8 cellular contexts compared by ENCODE assay signal in genomic region chr9:129834489-129835127, GRCh38. TPM values are rescaled to one million over a fixed set of nuclear protein-coding genes. Genes with fewer than 3 reads are reported as not detected.
A peak's percentile ranks its signal among the peaks of the same experiment; 100 is the strongest.
DNase-seq lines count a peak whose midpoint lies in the region; ATAC-seq and TF ChIP-seq lines count a peak whose summit lies in the region.

No MANE protein-coding gene starts in this region.

- H3K27ac ChIP-seq in SU-DHL-6 (ENCODE audit: low read depth, low read length) (peak overlapping the region; percentile 39), right lobe of liver (peak overlapping the region; percentile 28 to 83 (median 52)), substantia nigra (ENCODE audit: low read depth, low read length, poor library complexity, severe bottlenecking) (peak overlapping the region; percentile 68)

- H3K27me3 ChIP-seq in SU-DHL-6 (ENCODE audit: low read length), result no peaks in the 10 kb centered on the region
- no peaks in the 10 kb centered on the region for H3K27me3 ChIP-seq in right lobe of liver

- H3K36me3 ChIP-seq in SU-DHL-6 (ENCODE audit: low read length) (peaks cover 10% of the 10 kb centered on the region; the same call in 1 of the 2 replicates), right lobe of liver (peaks cover 9 to 39% (median 21%) of the 10 kb centered on the region in 4 donors)

- no peaks in the 10 kb centered on the region for H3K9me2 ChIP-seq in SU-DHL-6 (replicated peaks; ENCODE audit: insufficient read depth, low read length)

- no peak for DNase-seq in cardiac fibroblast (ENCODE audit: low read depth in 2 of 2)
- peak in 1 of 3 donors; percentile 59 for DNase-seq in right lobe of liver
- DNase-seq in substantia nigra (lab: John Stamatoyannopoulos, UW), result peak in 2 of 49 donors; percentile 58 to 67
- no peak for DNase-seq in DMS79 treated with DMSO at 0.1 percent for 48 hours (lab: John Stamatoyannopoulos, UW)
- DNase-seq in UCSD-AML1 (lab: John Stamatoyannopoulos, UW; ENCODE audit: unreplicated experiment), result no peak

- TF ChIP-seq CTCF in SU-DHL-6 (IDR thresholded peaks at IDR 0.05; ENCODE audit: insufficient read depth, low read length, poor library complexity, severe bottlenecking) (no peak), cardiac fibroblast (IDR thresholded peaks at IDR 0.05; ENCODE audit: low read depth, low read length) (no peak), right lobe of liver (IDR thresholded peaks at IDR 0.05) (no peak)

- H3K4me3 ChIP-seq in SU-DHL-6 (ENCODE audit: insufficient read depth, low read length, poor library complexity, severe bottlenecking), result peak overlapping the region; percentile 86
- peak overlapping the region; percentile 77 to 97 for H3K4me3 ChIP-seq in cardiac fibroblast (replicated peaks in 1 of 2; ENCODE audit: low read depth in 2 of 2, low read length in 2 of 2)
- H3K4me3 ChIP-seq in right lobe of liver, result peak overlapping the region; percentile 68 to 98 (median 98)

- 1% methylated on average over 21 of the region's 32 CpGs for WGBS in right lobe of liver (ENCODE audit: insufficient coverage, low coverage, low lambda C conversion rate, missing lambda C conversion rate)

- TF ChIP-seq POLR2A in right lobe of liver (IDR thresholded peaks at IDR 0.05), result no peak

- no peaks in the 10 kb centered on the region for H3F3A ChIP-seq in SU-DHL-6 (ENCODE audit: insufficient read depth)

- peak; percentile 30 for ATAC-seq in GM18907 (IDR thresholded peaks at IDR 0.05; ENCODE audit: unreplicated experiment)
- peak; percentile 23 for ATAC-seq in HG02970 (IDR thresholded peaks at IDR 0.05; ENCODE audit: low FRiP score, unreplicated experiment)
- peak; percentile 34 to 45 (median 40) for ATAC-seq in right lobe of liver

- peaks cover 0 to 18% (median 4%) of the 10 kb centered on the region in 4 donors for H3K4me1 ChIP-seq in right lobe of liver

- H3K4me2 ChIP-seq in SU-DHL-6 (ENCODE audit: low read depth, low read length, poor library complexity, severe bottlenecking), result peak overlapping the region; percentile 79

- H3K79me2 ChIP-seq in SU-DHL-6 (ENCODE audit: insufficient read depth, low read length), result peaks cover 18% of the 10 kb centered on the region

- H4K20me1 ChIP-seq in SU-DHL-6 (ENCODE audit: low read depth, low read length), result no peaks in the 10 kb centered on the region

- H3K9ac ChIP-seq in SU-DHL-6 (ENCODE audit: low read length), result peak overlapping the region; percentile 75

- H3K9me3 ChIP-seq in SU-DHL-6 (ENCODE audit: insufficient read depth, low read length) (no peaks in the 10 kb centered on the region), right lobe of liver (no peaks in the 10 kb centered on the region)

- peak overlapping the region; percentile 52 for H2AFZ ChIP-seq in SU-DHL-6 (ENCODE audit: low read depth, low read length, severe bottlenecking)

- intact Hi-C loops in right lobe of liver (cut with DNase I), result no loop called here

RNA-seq across cellular contexts. Expression of gene C9orf78, which starts 0.5 kb away (rescaled TPM):
- total RNA-seq in right lobe of liver, result 10 to 100 TPM; 25.2 to 39.8 (median 33.5) TPM

RNA-seq across cellular contexts. Expression of gene USP20, which starts 0.7 kb away (rescaled TPM):
- 10 to 100 TPM in 4 of 6 experiments, 1 to 10 TPM in 2; 7.5 to 14.0 (median 10.8) TPM for total RNA-seq in right lobe of liver

RNA-seq across cellular contexts. Expression of gene TOR1A, which starts 10.7 kb away (rescaled TPM):
- total RNA-seq in right lobe of liver, result 10 to 100 TPM; 18.4 to 41.3 (median 23.0) TPM

RNA-seq across cellular contexts. Expression of gene TOR1B, which starts 31.6 kb away (rescaled TPM):
- total RNA-seq in right lobe of liver, result 10 to 100 TPM; 16.1 to 30.7 (median 18.9) TPM
